ENCODE assay signal across 25 cellular contexts in the genomic region with DNA sequence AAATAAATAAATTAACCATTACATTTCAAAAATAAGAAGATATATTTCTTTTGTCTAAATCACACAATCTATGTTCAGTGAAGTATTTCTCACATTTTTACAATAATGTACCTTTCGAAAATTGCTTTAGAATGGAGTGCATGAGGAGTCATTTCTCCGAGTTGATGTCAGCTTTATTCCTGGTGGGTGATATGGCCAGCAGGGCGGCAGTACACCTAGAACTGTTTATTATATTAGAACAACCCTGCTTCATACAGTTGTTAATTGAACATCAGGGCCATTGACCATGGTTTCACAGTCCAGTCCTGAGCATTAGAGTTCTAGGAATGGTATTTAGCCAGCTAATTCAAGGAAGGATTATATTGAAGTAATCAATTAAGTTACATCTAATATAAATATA.
DNase-seq lines count a peak whose midpoint lies in the region; ATAC-seq and TF ChIP-seq lines count a peak whose summit lies in the region.
"Had no signal": no experiment of that assay in that cellular context is flagged by ENCODE, and none has a peak within 500 bp of the region (broad histone marks: within the 10 kb centered on the region; RNA-seq: fewer than 3 reads in every experiment).

No MANE protein-coding gene starts in this region.

- no peaks in the 10 kb centered on the region for H3K27me3 ChIP-seq in endodermal cell (ENCODE audit: control insufficient read depth, insufficient read depth, low read length, poor library complexity, severe bottlenecking)
- H3K27me3 ChIP-seq: heart left ventricle, neutrophil, right lobe of liver, tibial artery had no signal

- in situ Hi-C loops in GM13977 (cut with MboI; ENCODE audit: low pct_unique_long_range_greater_than_20kb, low sequenced_read_pairs, unreplicated experiment) = no loop called here

- H3K9ac ChIP-seq in endodermal cell (ENCODE audit: extremely low read depth, low read length, poor library complexity, severe bottlenecking) = no peak overlapping the region

- H3K4me1 Mint-ChIP-seq in endodermal cell (no peaks in the 10 kb centered on the region), natural killer cell (no peaks in the 10 kb centered on the region)
- no peaks in the 10 kb centered on the region for H3K4me1 Mint-ChIP-seq in stimulated activated naive CD8-positive, alpha-beta T cell treated with anti-CD3 and anti-CD28 coated beads, Interleukin-15, amount 100 ng/mL, for 72 hours
- H3K4me1 Mint-ChIP-seq: activated B cell treated with CpG ODN at 0.5 μM for 24 hours, T-cell had no signal

- ATAC-seq in stimulated activated naive CD8-positive, alpha-beta T cell treated with anti-CD3 and anti-CD28 coated beads, Interleukin-15, amount 100 ng/mL, for 72 hours = no peak
- no peak for ATAC-seq in natural killer cell
- ATAC-seq: activated T-cell treated with anti-CD3 and anti-CD28 coated beads, Interleukin-2, amount 50 U/mL, for 72 hours; esophagus mucosa; heart left ventricle; right lobe of liver; T-cell had no signal

- peaks cover 4% of the 10 kb centered on the region for H3K9me3 Mint-ChIP-seq in endodermal cell
- peaks cover 3 to 5% of the 10 kb centered on the region in 2 donors for H3K9me3 Mint-ChIP-seq in stimulated activated naive CD8-positive, alpha-beta T cell treated with anti-CD3 and anti-CD28 coated beads, Interleukin-15, amount 100 ng/mL, for 72 hours
- H3K9me3 Mint-ChIP-seq in natural killer cell = peaks cover 4 to 13% of the 10 kb centered on the region in 2 donors
- H3K9me3 Mint-ChIP-seq: activated B cell treated with CpG ODN at 0.5 μM for 24 hours had no signal

- H3K27ac Mint-ChIP-seq in endodermal cell = no peak overlapping the region
- H3K27ac Mint-ChIP-seq in stimulated activated naive CD8-positive, alpha-beta T cell treated with anti-CD3 and anti-CD28 coated beads, Interleukin-15, amount 100 ng/mL, for 72 hours = no peak overlapping the region
- H3K27ac Mint-ChIP-seq in natural killer cell = no peak overlapping the region
- H3K27ac Mint-ChIP-seq: activated B cell treated with CpG ODN at 0.5 μM for 24 hours; activated T-cell treated with anti-CD3 and anti-CD28 coated beads, Interleukin-2, amount 50 U/mL, for 72 hours; IgD-negative memory B cell; T-cell had no signal

- H3K4me3 Mint-ChIP-seq in endodermal cell (no peak overlapping the region), natural killer cell (no peak overlapping the region)
- no peak overlapping the region for H3K4me3 Mint-ChIP-seq in stimulated activated naive CD8-positive, alpha-beta T cell treated with anti-CD3 and anti-CD28 coated beads, Interleukin-15, amount 100 ng/mL, for 72 hours
- H3K4me3 Mint-ChIP-seq: activated B cell treated with CpG ODN at 0.5 μM for 24 hours; activated T-cell treated with anti-CD3 and anti-CD28 coated beads, Interleukin-2, amount 50 U/mL, for 72 hours; IgD-negative memory B cell; T-cell had no signal

- H3K27me3 Mint-ChIP-seq in endodermal cell (ENCODE audit: insufficient read depth) (no peaks in the 10 kb centered on the region), natural killer cell (ENCODE audit: low read depth in 2 of 2) (no peaks in the 10 kb centered on the region)
- no peaks in the 10 kb centered on the region for H3K27me3 Mint-ChIP-seq in stimulated activated naive CD8-positive, alpha-beta T cell treated with anti-CD3 and anti-CD28 coated beads, Interleukin-15, amount 100 ng/mL, for 72 hours
- H3K27me3 Mint-ChIP-seq: activated B cell treated with CpG ODN at 0.5 μM for 24 hours, IgD-negative memory B cell, T-cell had no signal

- no peaks in the 10 kb centered on the region for H3K36me3 ChIP-seq in endodermal cell (ENCODE audit: control insufficient read depth, insufficient read depth, low read length)
- H3K36me3 ChIP-seq: heart left ventricle, neutrophil, right lobe of liver, tibial artery had no signal

- H3K9me3 ChIP-seq in endodermal cell (ENCODE audit: control insufficient read depth, low read length) = no peaks in the 10 kb centered on the region
- H3K9me3 ChIP-seq: heart left ventricle, neutrophil, right lobe of liver, tibial artery had no signal

- H3K4me1 ChIP-seq in endodermal cell (ENCODE audit: control insufficient read depth, insufficient read depth, low read length) = no peaks in the 10 kb centered on the region
- H3K4me1 ChIP-seq: heart left ventricle, right lobe of liver, tibial artery had no signal

- H3K36me3 Mint-ChIP-seq in endodermal cell (ENCODE audit: low read depth) (no peaks in the 10 kb centered on the region), natural killer cell (no peaks in the 10 kb centered on the region)
- H3K36me3 Mint-ChIP-seq: IgD-negative memory B cell, T-cell had no signal

- intact Hi-C loops in natural killer cell (cut with micrococcal nuclease) = no loop called here

- WGBS in endodermal cell (ENCODE audit: insufficient coverage in 1 of 2, insufficient read length in 1 of 2), 2 experiments = 79% methylated on average over 3 of the region's 3 CpGs; no CpG with 5 or more reads in 1 of the 2 experiments

- DNase-seq in GM13977 (ENCODE audit: low spot score) (no peak), NAMALWA (ENCODE audit: low spot score) (peak; percentile 27), endodermal cell (no peak), retinal pigment epithelial cell (ENCODE audit: low read depth) (no peak), natural killer cell (no peak), COLO668 (lab: John Stamatoyannopoulos, UW; ENCODE audit: unreplicated experiment) (no peak)
- DNase-seq in stimulated activated naive CD8-positive, alpha-beta T cell treated with anti-CD3 and anti-CD28 coated beads, Interleukin-15, amount 100 ng/mL, for 72 hours = no peak
- DNase-seq: activated B cell treated with CpG ODN at 0.5 μM for 24 hours; activated naive CD4-positive, alpha-beta T cell; activated T-cell treated with anti-CD3 and anti-CD28 coated beads, Interleukin-2, amount 50 U/mL, for 72 hours; C1 segment of cervical spinal cord; caudate nucleus; cortex of kidney; effector memory CD4-positive, alpha-beta T cell; heart left ventricle; NCI-H1048; NCI-H1694; right lobe of liver; stimulated activated CD4-positive, alpha-beta T cell treated with anti-CD3 and anti-CD28 coated beads, Interleukin-4, amount 100 ng/mL, for 24 hours; T-cell; tibial artery had no signal

- TF ChIP-seq CTCF in GM13977 (IDR thresholded peaks at IDR 0.05; ENCODE audit: extremely low read depth, insufficient read depth, missing control alignments) (peak; percentile 13), endodermal cell (conservative IDR thresholded peaks at IDR 0.05) (peak; percentile 65), retinal pigment epithelial cell (conservative IDR thresholded peaks at IDR 0.05; ENCODE audit: low read depth, low read length) (peak; percentile 24), natural killer cell (IDR thresholded peaks at IDR 0.05) (no peak)

- no peak overlapping the region for H3K27ac ChIP-seq in endodermal cell (ENCODE audit: low read depth, low read length)
- H3K27ac ChIP-seq: heart left ventricle, neutrophil, right lobe of liver, RWPE1, tibial artery had no signal

- H3K4me3 ChIP-seq in endodermal cell (ENCODE audit: low read length) = no peak overlapping the region
- no peak overlapping the region for H3K4me3 ChIP-seq in retinal pigment epithelial cell (ENCODE audit: low read length)
- H3K4me3 ChIP-seq: heart left ventricle, right lobe of liver, tibial artery had no signal
